ENCODE assay signal across 28 cellular contexts in genomic region chr5:81398741-81399140, GRCh38. TPM values are rescaled to one million over a fixed set of nuclear protein-coding genes. Genes with fewer than 3 reads are reported as not detected.
A peak's percentile ranks its signal among the peaks of the same experiment; 100 is the strongest.
DNase-seq lines count a peak whose midpoint lies in the region; ATAC-seq and FAIRE-seq lines count a peak whose summit lies in the region.
"Had no signal": no experiment of that assay in that cellular context is flagged by ENCODE, and none has a peak within 500 bp of the region (broad histone marks: within the 10 kb centered on the region; RNA-seq: fewer than 3 reads in every experiment).

No MANE protein-coding gene starts in this region.

- H3K4ac ChIP-seq in mesendoderm (ENCODE audit: low read depth, low read length), result no peak overlapping the region

- no peak overlapping the region for H4K8ac ChIP-seq in mesendoderm (ENCODE audit: low read depth, low read length)

- H3K27me3 Mint-ChIP-seq in activated T-helper 17 cell treated with anti-CD3 and anti-CD28 coated beads, Interleukin-2, amount 50 U/mL, for 72 hours, result peaks cover 30% of the 10 kb centered on the region

- H2BK15ac ChIP-seq in mesendoderm (replicated peaks; ENCODE audit: low read depth), result no peak overlapping the region

- no peaks in the 10 kb centered on the region for H3K4me1 ChIP-seq in mesendoderm (ENCODE audit: control insufficient read depth, low read depth, low read length)
- H3K4me1 ChIP-seq: BLaER1, Caco-2 had no signal

- no peak overlapping the region for H3K23ac ChIP-seq in mesendoderm (ENCODE audit: low read length)

- H3K18ac ChIP-seq in mesendoderm (ENCODE audit: low read length), result no peak overlapping the region

- no peak overlapping the region for H3K27ac ChIP-seq in mesendoderm (ENCODE audit: low read depth, low read length)
- H3K27ac ChIP-seq: BLaER1, Peyer's patch, SJCRH30 had no signal

- H3K36me3 ChIP-seq in mesendoderm (ENCODE audit: control insufficient read depth, insufficient read depth, low read length), result no peaks in the 10 kb centered on the region
- H3K36me3 ChIP-seq: BLaER1, Peyer's patch, SJCRH30 had no signal

- H3K56ac ChIP-seq in mesendoderm (ENCODE audit: low read length), result no peak overlapping the region

- peak; percentile 13 for DNase-seq in H4 (ENCODE audit: low spot score)
- DNase-seq in MV-4-11 (lab: John Stamatoyannopoulos, UW), result peak; percentile 53
- DNase-seq in UCSD-AML1 (lab: John Stamatoyannopoulos, UW; ENCODE audit: unreplicated experiment), result peak; percentile 37
- DNase-seq in mesendoderm, result peak; percentile 22
- DNase-seq in mucosa of gallbladder (ENCODE audit: low spot score), result no peak
- no peak for DNase-seq in frontal cortex (ENCODE audit: low spot score in 2 of 2)
- DNase-seq: ACHN; Caco-2; CD4-positive, alpha-beta memory T cell; GOT3; Karpas-422; NCI-H1092 treated with DMSO at 0.1 percent for 48 hours; NCI-H1436 treated with DMSO at 0.1 percent for 48 hours; NCI-H1930; NCI-H2227 treated with DMSO at 0.1 percent for 48 hours; NCI-H510A; NCI-H774; Peyer's patch; SJCRH30 had no signal

- no peak overlapping the region for H4K5ac ChIP-seq in mesendoderm (ENCODE audit: low read length)

- no peaks in the 10 kb centered on the region for H3K9me3 Mint-ChIP-seq in activated T-helper 17 cell treated with anti-CD3 and anti-CD28 coated beads, Interleukin-2, amount 50 U/mL, for 72 hours

- no peak overlapping the region for H3K4me3 ChIP-seq in mesendoderm (ENCODE audit: low read length)
- H3K4me3 ChIP-seq: BLaER1, Peyer's patch, SJCRH30 had no signal

- H3K4me2 ChIP-seq in mesendoderm (ENCODE audit: low read length), result no peak overlapping the region
- H3K4me2 ChIP-seq: BLaER1 had no signal

- no peaks in the 10 kb centered on the region for H3K4me1 Mint-ChIP-seq in activated T-helper 17 cell treated with anti-CD3 and anti-CD28 coated beads, Interleukin-2, amount 50 U/mL, for 72 hours

- ATAC-seq in activated T-helper 17 cell treated with anti-CD3 and anti-CD28 coated beads, Interleukin-2, amount 50 U/mL, for 72 hours (replicated peaks), result no peak
- ATAC-seq in HG02759 (IDR thresholded peaks at IDR 0.05; ENCODE audit: unreplicated experiment), result no peak
- ATAC-seq: HCT116 had no signal

- no peaks in the 10 kb centered on the region for H3K79me2 ChIP-seq in mesendoderm (ENCODE audit: control insufficient read depth, insufficient read depth, low read length)

- H3K27me3 ChIP-seq in mesendoderm (ENCODE audit: insufficient read depth, low read length, poor library complexity), result no peaks in the 10 kb centered on the region
- H3K27me3 ChIP-seq: BLaER1, SJCRH30 had no signal

- H3K4me3 Mint-ChIP-seq in activated T-helper 17 cell treated with anti-CD3 and anti-CD28 coated beads, Interleukin-2, amount 50 U/mL, for 72 hours, result no peak overlapping the region
- H3K4me3 Mint-ChIP-seq: CD4-positive, alpha-beta memory T cell; IgD-negative memory B cell had no signal

- no peak for FAIRE-seq in frontal cortex (lab: Jason Lieb, UNC)
- FAIRE-seq: G401.6, GM19239 had no signal

- no peak overlapping the region for H2BK5ac ChIP-seq in mesendoderm (ENCODE audit: low read length)

- no peaks in the 10 kb centered on the region for H3K79me1 ChIP-seq in mesendoderm (ENCODE audit: low read length)

- no peak overlapping the region for H2BK120ac ChIP-seq in mesendoderm (ENCODE audit: low read depth, low read length)

- no peaks in the 10 kb centered on the region for H3K36me3 Mint-ChIP-seq in activated T-helper 17 cell treated with anti-CD3 and anti-CD28 coated beads, Interleukin-2, amount 50 U/mL, for 72 hours (ENCODE audit: low read depth)
- H3K36me3 Mint-ChIP-seq: CD4-positive, alpha-beta memory T cell; IgD-negative memory B cell had no signal

- no peak overlapping the region for H3K27ac Mint-ChIP-seq in activated T-helper 17 cell treated with anti-CD3 and anti-CD28 coated beads, Interleukin-2, amount 50 U/mL, for 72 hours
- H3K27ac Mint-ChIP-seq: CD4-positive, alpha-beta memory T cell had no signal

- H3K9ac ChIP-seq in mesendoderm (ENCODE audit: low read length), result no peak overlapping the region
- H3K9ac ChIP-seq: BLaER1 had no signal

- H2AK5ac ChIP-seq in mesendoderm (ENCODE audit: low read length), result no peak overlapping the region

- no CpG with 5 or more reads among the region's 4 CpGs for WGBS in mesendoderm (ENCODE audit: extremely low coverage, insufficient coverage, low lambda C conversion rate)

RNA-seq across cellular contexts. Expression of gene ACOT12, which starts 4.8 kb away (rescaled TPM):
- total RNA-seq in H4 (2014; rRNA removed; shearing (Covaris generic)), result not detected in 2 replicates
- polyA plus RNA-seq in mesendoderm (2013, experiment 1 of 2), result 0.08 TPM
- polyA plus RNA-seq in mesendoderm (2013, experiment 2 of 2), result 0.13 TPM
- total RNA-seq in activated T-helper 17 cell treated with anti-CD3 and anti-CD28 coated beads, Interleukin-2, amount 50 U/mL, for 72 hours, result not detected
- total RNA-seq in mucosa of gallbladder (0.75 TPM), frontal cortex (1.6 TPM)
- total RNA-seq: Daoy, MCF 10A had no signal
- polyA plus RNA-seq: CD4-positive, alpha-beta memory T cell; IgD-negative memory B cell had no signal

Comparison
In these comparisons a context has a peak if more than half of its experiments do, and no peak if none do; other contexts are left out.
1. DNase-seq: peak in H4 (single experiment), MV-4-11 (single experiment), UCSD-AML1 (single experiment) and mesendoderm (single experiment); none in mucosa of gallbladder (single experiment) and frontal cortex (0 of 2).